ENCODE assay signal across 1 cellular context in genomic region chr10:111830360-111830759, GRCh38.
TF ChIP-seq lines count a peak whose summit lies in the region.

No MANE protein-coding gene starts in this region.

TF ChIP-seq in GM23338, 12 proteins besides CTCF, POLR2A, EP300 and RAD21 (continued from another document):
- no peak for TF ChIP-seq ZNF462 (CRISPR knock-in tag; IDR thresholded peaks at IDR 0.05)
- no peak for TF ChIP-seq EZH2phosphoT487 (IDR thresholded peaks at IDR 0.05; ENCODE audit: unreplicated experiment)
- TF ChIP-seq ZNF331 (CRISPR knock-in tag; IDR thresholded peaks at IDR 0.05; ENCODE audit: low read depth) = no peak
- TF ChIP-seq JUNB (IDR thresholded peaks at IDR 0.05; ENCODE audit: unreplicated experiment) = no peak
- no peak for TF ChIP-seq NANOG (IDR thresholded peaks at IDR 0.05; ENCODE audit: borderline replicate concordance)
